In genomic region chr5:113989913-113990305, GRCh38 we compare ENCODE assay signal across 13 cellular contexts.
DNase-seq lines count a peak whose midpoint lies in the region; ATAC-seq and TF ChIP-seq lines count a peak whose summit lies in the region.
"Had no signal": no experiment of that assay in that cellular context is flagged by ENCODE, and none has a peak within 500 bp of the region (broad histone marks: within the 10 kb centered on the region; RNA-seq: fewer than 3 reads in every experiment).

No MANE protein-coding gene starts in this region.

- intact Hi-C loops in Right ventricle myocardium inferior (cut with DNase I): no loop called here

- no peaks in the 10 kb centered on the region for H3K27me3 ChIP-seq in ACC112 (ENCODE audit: insufficient read depth, low read length)
- peaks cover 6% of the 10 kb centered on the region for H3K27me3 ChIP-seq in RWPE2 (ENCODE audit: insufficient read depth, poor library complexity, severe bottlenecking)

- H3K4me1 ChIP-seq in ACC112 (ENCODE audit: control insufficient read depth, insufficient read depth, low read length, unreplicated experiment) (no peaks in the 10 kb centered on the region), RWPE2 (ENCODE audit: insufficient read depth, poor library complexity, severe bottlenecking) (no peaks in the 10 kb centered on the region)

- no peak overlapping the region for H2AFZ ChIP-seq in ACC112 (ENCODE audit: low read length, unreplicated experiment)

- H3K36me3 ChIP-seq in ACC112 (ENCODE audit: insufficient read depth, low read length) (no peaks in the 10 kb centered on the region), RWPE2 (ENCODE audit: low read depth) (no peaks in the 10 kb centered on the region)

- no peaks in the 10 kb centered on the region for H3K9me3 ChIP-seq in RWPE2 (ENCODE audit: severe bottlenecking)

- DNase-seq in LNCaP clone FGC (ENCODE audit: low read depth): no peak
- DNase-seq in RWPE2 (ENCODE audit: low spot score): no peak
- peak; percentile 4 for DNase-seq in iris pigment epithelial cell (ENCODE audit: low read depth)
- no peak for DNase-seq in stimulated activated CD4-positive, alpha-beta T cell treated with anti-CD3 and anti-CD28 coated beads, Interleukin-4, amount 100 ng/mL, for 1 hour
- DNase-seq in Right ventricle myocardium inferior (ENCODE audit: missing footprints): no peak
- DNase-seq: COR-L47, DMS153, H7, Kasumi-1, MV-4-11, NCI-H1417 treated with DMSO at 0.1 percent for 48 hours had no signal

- ATAC-seq in RWPE2 (ENCODE audit: low read depth) (peak; percentile 53; the same call in 2 of the 3 replicates), Right ventricle myocardium inferior (no peak), GM19351 (IDR thresholded peaks at IDR 0.05; ENCODE audit: unreplicated experiment) (no peak)

- H3K79me2 ChIP-seq in ACC112 (ENCODE audit: control insufficient read depth, insufficient read depth, low read length, unreplicated experiment): no peaks in the 10 kb centered on the region

- no peak overlapping the region for H3K27ac ChIP-seq in ACC112 (ENCODE audit: low read depth, low read length)
- H3K27ac ChIP-seq in RWPE2 (ENCODE audit: poor library complexity, severe bottlenecking): no peak overlapping the region

- no peak for TF ChIP-seq CTCF in LNCaP clone FGC (IDR thresholded peaks at IDR 0.05; ENCODE audit: control insufficient read depth, extremely low read depth, insufficient read depth)
- no peak for TF ChIP-seq CTCF in RWPE2 (IDR thresholded peaks at IDR 0.05; ENCODE audit: poor library complexity, severe bottlenecking)

- H3K4me3 ChIP-seq in ACC112 (ENCODE audit: low read depth, low read length) (peak overlapping the region; percentile 49), LNCaP clone FGC (ENCODE audit: low read depth, low read length) (peak overlapping the region; percentile 44), RWPE2 (ENCODE audit: severe bottlenecking) (peak overlapping the region; percentile 20)
